10 cellular contexts compared by ENCODE assay signal in the genomic region with DNA sequence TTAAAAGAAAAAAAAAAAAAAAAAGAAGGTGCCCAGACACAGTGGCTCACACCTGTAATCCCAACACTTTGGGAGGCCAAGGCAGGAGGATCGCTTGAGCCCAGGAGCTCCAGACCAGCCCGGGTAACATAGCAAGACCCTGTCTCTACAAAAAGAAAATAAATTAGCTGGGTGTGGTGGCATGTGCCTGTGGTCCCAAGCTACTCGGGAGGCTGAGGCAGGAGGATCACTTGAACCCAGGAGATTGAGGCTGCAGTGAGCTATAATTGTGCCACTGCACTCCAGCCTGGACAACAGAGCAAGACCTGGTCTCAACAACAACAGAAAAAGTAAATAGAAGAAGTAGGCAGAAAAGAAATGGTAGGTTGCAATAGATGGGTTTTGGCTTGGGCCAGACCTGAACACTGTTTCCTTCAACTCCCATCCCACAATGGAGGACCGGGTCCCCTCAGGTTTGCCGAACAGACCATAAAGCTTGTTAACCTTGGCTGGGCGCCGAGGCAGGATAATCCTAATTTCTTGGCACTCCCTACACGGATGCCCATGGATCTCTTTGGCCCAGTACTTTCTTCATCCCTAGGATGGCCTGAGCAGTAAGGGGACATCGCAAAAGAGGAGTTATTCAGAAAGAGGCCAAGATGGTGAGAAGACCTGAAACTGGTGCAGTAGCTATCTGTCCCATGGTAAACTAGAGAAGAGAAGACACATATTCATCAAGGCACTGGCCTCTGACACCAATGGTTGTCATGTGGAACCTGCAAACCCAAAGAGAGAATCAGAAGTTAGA.
DNase-seq lines count a peak whose midpoint lies in the region; ATAC-seq and TF ChIP-seq lines count a peak whose summit lies in the region.
"Had no signal": no experiment of that assay in that cellular context is flagged by ENCODE, and none has a peak within 500 bp of the region (broad histone marks: within the 10 kb centered on the region; RNA-seq: fewer than 3 reads in every experiment).

No MANE protein-coding gene starts in this region.

- TF ChIP-seq CTCF in upper lobe of left lung (IDR thresholded peaks at IDR 0.05): no peak

- H3K9me3 ChIP-seq in upper lobe of left lung: no peaks in the 10 kb centered on the region

- no peak for TF ChIP-seq POLR2A in upper lobe of left lung (IDR thresholded peaks at IDR 0.05)

- H3K4me1 Mint-ChIP-seq in T-helper 2 cell treated with Interferon-gamma antibody and Interleukin-4, amounts not matched to agents 5 μg/mL and 100 μg/mL, for 36 hours (ENCODE audit: low read depth): peaks cover 54% of the 10 kb centered on the region
- H3K4me1 Mint-ChIP-seq in activated T-helper 2 cell treated with anti-CD3 and anti-CD28 coated beads, Interferon-gamma antibody, Interleukin-2, Interleukin-4, amounts not matched to agents 10 μg/mL and 5 μg/mL and 100 μg/mL, durations not matched to agents 14 hours and 24 hours and 36 hours (ENCODE audit: low read depth): peaks cover 59% of the 10 kb centered on the region
- H3K4me1 Mint-ChIP-seq in natural killer cell treated with Interleukin-12 subunit alpha and Interleukin-12 subunit beta and Interleukin-15 and Interleukin-18, amount 100 ng/mL, for 72 hours (ENCODE audit: low read depth in 2 of 2): peaks cover 56 to 63% of the 10 kb centered on the region in 2 donors

- peaks cover 0 to 4% (median 0%) of the 10 kb centered on the region in 4 donors for H3K4me1 ChIP-seq in upper lobe of left lung

- intact Hi-C loops in activated T-helper 2 cell treated with anti-CD3 and anti-CD28 coated beads, Interferon-gamma antibody, Interleukin-2, Interleukin-4, amounts not matched to agents 10 μg/mL and 5 μg/mL and 100 μg/mL, durations not matched to agents 14 hours and 24 hours and 36 hours (cut with micrococcal nuclease): loop anchor here (1.0 to 5.0 kb wide), 7 partner anchors 11 to 221 kb away; a partner anchor contains a TSS

- H3K36me3 ChIP-seq in upper lobe of left lung: no peaks in the 10 kb centered on the region

- H3K4me3 Mint-ChIP-seq in T-helper 2 cell treated with Interferon-gamma antibody and Interleukin-4, amounts not matched to agents 5 μg/mL and 100 μg/mL, for 36 hours: no peak overlapping the region
- H3K4me3 Mint-ChIP-seq in activated T-helper 2 cell treated with anti-CD3 and anti-CD28 coated beads, Interferon-gamma antibody, Interleukin-2, Interleukin-4, amounts not matched to agents 10 μg/mL and 5 μg/mL and 100 μg/mL, durations not matched to agents 14 hours and 24 hours and 36 hours (ENCODE audit: low read depth): no peak overlapping the region
- H3K4me3 Mint-ChIP-seq in natural killer cell treated with Interleukin-12 subunit alpha and Interleukin-12 subunit beta and Interleukin-15 and Interleukin-18, amount 100 ng/mL, for 72 hours: peak overlapping the region; percentile 82

- no peak overlapping the region for H3K27ac ChIP-seq in upper lobe of left lung

- 91 to 96% methylated on average over 9 of the region's 9 CpGs for WGBS in upper lobe of left lung, 2 donors

- H3K27me3 ChIP-seq in upper lobe of left lung: no peaks in the 10 kb centered on the region

- peaks cover 1% of the 10 kb centered on the region for H3K36me3 Mint-ChIP-seq in T-helper 2 cell treated with Interferon-gamma antibody and Interleukin-4, amounts not matched to agents 5 μg/mL and 100 μg/mL, for 36 hours (ENCODE audit: low read depth)
- H3K36me3 Mint-ChIP-seq in activated T-helper 2 cell treated with anti-CD3 and anti-CD28 coated beads, Interferon-gamma antibody, Interleukin-2, Interleukin-4, amounts not matched to agents 10 μg/mL and 5 μg/mL and 100 μg/mL, durations not matched to agents 14 hours and 24 hours and 36 hours (ENCODE audit: low read depth): no peaks in the 10 kb centered on the region
- H3K36me3 Mint-ChIP-seq in natural killer cell treated with Interleukin-12 subunit alpha and Interleukin-12 subunit beta and Interleukin-15 and Interleukin-18, amount 100 ng/mL, for 72 hours: peaks cover 4% of the 10 kb centered on the region

- TF ChIP-seq EP300 in upper lobe of left lung (IDR thresholded peaks at IDR 0.05): no peak

- no peaks in the 10 kb centered on the region for H3K9me3 Mint-ChIP-seq in T-helper 2 cell treated with Interferon-gamma antibody and Interleukin-4, amounts not matched to agents 5 μg/mL and 100 μg/mL, for 36 hours
- no peaks in the 10 kb centered on the region for H3K9me3 Mint-ChIP-seq in activated T-helper 2 cell treated with anti-CD3 and anti-CD28 coated beads, Interferon-gamma antibody, Interleukin-2, Interleukin-4, amounts not matched to agents 10 μg/mL and 5 μg/mL and 100 μg/mL, durations not matched to agents 14 hours and 24 hours and 36 hours
- no peaks in the 10 kb centered on the region for H3K9me3 Mint-ChIP-seq in natural killer cell treated with Interleukin-12 subunit alpha and Interleukin-12 subunit beta and Interleukin-15 and Interleukin-18, amount 100 ng/mL, for 72 hours

- peak overlapping the region; percentile 58 for H3K27ac Mint-ChIP-seq in T-helper 2 cell treated with Interferon-gamma antibody and Interleukin-4, amounts not matched to agents 5 μg/mL and 100 μg/mL, for 36 hours
- peak overlapping the region; percentile 36 for H3K27ac Mint-ChIP-seq in activated T-helper 2 cell treated with anti-CD3 and anti-CD28 coated beads, Interferon-gamma antibody, Interleukin-2, Interleukin-4, amounts not matched to agents 10 μg/mL and 5 μg/mL and 100 μg/mL, durations not matched to agents 14 hours and 24 hours and 36 hours
- H3K27ac Mint-ChIP-seq in natural killer cell treated with Interleukin-12 subunit alpha and Interleukin-12 subunit beta and Interleukin-15 and Interleukin-18, amount 100 ng/mL, for 72 hours: peak overlapping the region; percentile 84 to 85

- DNase-seq in T-helper 2 cell treated with Interferon-gamma antibody and Interleukin-4, amounts not matched to agents 5 μg/mL and 100 μg/mL, for 36 hours (ENCODE audit: low spot score): no peak
- DNase-seq in T-helper 2 cell (no peak), NCI-H2196 (lab: John Stamatoyannopoulos, UW; ENCODE audit: unreplicated experiment) (no peak), upper lobe of left lung (no peak)
- no peak for DNase-seq in activated T-helper 2 cell treated with anti-CD3 and anti-CD28 coated beads, Interferon-gamma antibody, Interleukin-2, Interleukin-4, amounts not matched to agents 10 μg/mL and 5 μg/mL and 100 μg/mL, durations not matched to agents 14 hours and 24 hours and 36 hours (ENCODE audit: low spot score)
- DNase-seq in natural killer cell treated with Interleukin-12 subunit alpha and Interleukin-12 subunit beta and Interleukin-15 and Interleukin-18, amount 100 ng/mL, for 72 hours (ENCODE audit: low spot score): no peak
- DNase-seq: 8988T, NCI-H526 treated with DMSO at 0.1 percent for 48 hours had no signal

- no peak overlapping the region for H3K4me3 ChIP-seq in upper lobe of left lung

- ATAC-seq in GM21390 (IDR thresholded peaks at IDR 0.05; ENCODE audit: unreplicated experiment): peak; percentile 9
- ATAC-seq in natural killer cell treated with Interleukin-12 subunit alpha and Interleukin-12 subunit beta and Interleukin-15 and Interleukin-18, amount 100 ng/mL, for 72 hours: no peak
- ATAC-seq in HG03342 (IDR thresholded peaks at IDR 0.05; ENCODE audit: unreplicated experiment): no peak
- ATAC-seq in upper lobe of left lung (ENCODE audit: low FRiP score in 2 of 2): no peak

- no peaks in the 10 kb centered on the region for H3K27me3 Mint-ChIP-seq in T-helper 2 cell treated with Interferon-gamma antibody and Interleukin-4, amounts not matched to agents 5 μg/mL and 100 μg/mL, for 36 hours (ENCODE audit: low read depth)
- H3K27me3 Mint-ChIP-seq in activated T-helper 2 cell treated with anti-CD3 and anti-CD28 coated beads, Interferon-gamma antibody, Interleukin-2, Interleukin-4, amounts not matched to agents 10 μg/mL and 5 μg/mL and 100 μg/mL, durations not matched to agents 14 hours and 24 hours and 36 hours (ENCODE audit: low read depth): peaks cover 4% of the 10 kb centered on the region
- H3K27me3 Mint-ChIP-seq in natural killer cell treated with Interleukin-12 subunit alpha and Interleukin-12 subunit beta and Interleukin-15 and Interleukin-18, amount 100 ng/mL, for 72 hours: no peaks in the 10 kb centered on the region
